In genomic region chr19:43820861-43821215, GRCh38 we compare ENCODE assay signal across 9 cellular contexts. TPM values are rescaled to one million over a fixed set of nuclear protein-coding genes. Genes with fewer than 3 reads are reported as not detected.
DNase-seq lines count a peak whose midpoint lies in the region; ATAC-seq and TF ChIP-seq lines count a peak whose summit lies in the region.
"Had no signal": no experiment of that assay in that cellular context is flagged by ENCODE, and none has a peak within 500 bp of the region (broad histone marks: within the 10 kb centered on the region; RNA-seq: fewer than 3 reads in every experiment).

No MANE protein-coding gene starts in this region.

- TF ChIP-seq CTCF in esophagus squamous epithelium (IDR thresholded peaks at IDR 0.05): no peak

- peak overlapping the region; percentile 88 for H3K4me2 ChIP-seq in skeletal muscle satellite cell (ENCODE audit: low read length)

- TF ChIP-seq POLR2A in esophagus squamous epithelium (IDR thresholded peaks at IDR 0.05): no peak

- H3K9me3 Mint-ChIP-seq in CD8-positive, alpha-beta memory T cell: peaks cover 0 to 8% (median 0%) of the 10 kb centered on the region in 5 donors
- H3K9me3 Mint-ChIP-seq in activated CD4-positive, alpha-beta memory T cell treated with anti-CD3 and anti-CD28 coated beads for 36 hours: no peaks in the 10 kb centered on the region

- no peak for DNase-seq in CD8-positive, alpha-beta memory T cell
- DNase-seq in activated CD4-positive, alpha-beta memory T cell treated with anti-CD3 and anti-CD28 coated beads for 36 hours: no peak
- DNase-seq in esophagus squamous epithelium (lab: John Stamatoyannopoulos, UW) (no peak), NCI-H2029 treated with DMSO at 0.1 percent for 48 hours (lab: John Stamatoyannopoulos, UW) (no peak), NCI-H510A treated with DMSO at 0.1 percent for 48 hours (lab: John Stamatoyannopoulos, UW) (no peak)

- H3K27me3 Mint-ChIP-seq in CD8-positive, alpha-beta memory T cell: peaks cover 28 to 48% of the 10 kb centered on the region in 2 donors
- H3K27me3 Mint-ChIP-seq in activated CD4-positive, alpha-beta memory T cell treated with anti-CD3 and anti-CD28 coated beads for 36 hours: peaks cover 17% of the 10 kb centered on the region

- ATAC-seq in HG02642 (IDR thresholded peaks at IDR 0.05; ENCODE audit: poor library complexity, unreplicated experiment) (no peak), GM19035 (IDR thresholded peaks at IDR 0.05; ENCODE audit: unreplicated experiment) (no peak)

- H3K9ac ChIP-seq in skeletal muscle satellite cell (ENCODE audit: low read depth, low read length): no peak overlapping the region

- no peaks in the 10 kb centered on the region for H3K36me3 ChIP-seq in CD8-positive, alpha-beta memory T cell (ENCODE audit: insufficient read depth, low read length)
- H3K36me3 ChIP-seq in esophagus squamous epithelium (no peaks in the 10 kb centered on the region), skeletal muscle satellite cell (ENCODE audit: insufficient read depth, low read length) (no peaks in the 10 kb centered on the region)
- H3K36me3 ChIP-seq: adrenal gland had no signal

- 29 to 36% methylated on average over 6 of the region's 6 CpGs for WGBS in esophagus squamous epithelium, 2 donors

- H3K9me3 ChIP-seq in CD8-positive, alpha-beta memory T cell (ENCODE audit: low read length): no peaks in the 10 kb centered on the region
- H3K9me3 ChIP-seq in esophagus squamous epithelium (no peaks in the 10 kb centered on the region), skeletal muscle satellite cell (replicated peaks; ENCODE audit: low read length) (no peaks in the 10 kb centered on the region)
- H3K9me3 ChIP-seq: adrenal gland had no signal

- intact Hi-C loops in activated CD4-positive, alpha-beta memory T cell treated with anti-CD3 and anti-CD28 coated beads for 36 hours (cut with micrococcal nuclease): no loop called here
- intact Hi-C loops in esophagus squamous epithelium (cut with DNase I): no loop called here

- H3K4me3 Mint-ChIP-seq in CD8-positive, alpha-beta memory T cell: peak overlapping the region; percentile 36 to 90 (median 82)
- H3K4me3 Mint-ChIP-seq in activated CD4-positive, alpha-beta memory T cell treated with anti-CD3 and anti-CD28 coated beads for 36 hours: peak overlapping the region; percentile 67

- CTCF ChIA-PET in CD8-positive, alpha-beta memory T cell (lab: Charles Lee): no interaction called here
- CTCF ChIA-PET in activated CD4-positive, alpha-beta memory T cell treated with anti-CD3 and anti-CD28 coated beads for 36 hours (lab: Charles Lee): interaction anchor here (1.4 to 1.5 kb wide), 2 partner anchors 11 to 24 kb away, joined by 3 to 7 read pairs; no protein-coding TSS in a partner anchor

- H3K27me3 ChIP-seq in CD8-positive, alpha-beta memory T cell (ENCODE audit: insufficient read depth, low read length, poor library complexity, severe bottlenecking): peaks cover 19% of the 10 kb centered on the region
- H3K27me3 ChIP-seq in esophagus squamous epithelium (peaks cover 0 to 35% (median 0%) of the 10 kb centered on the region in 4 donors), skeletal muscle satellite cell (ENCODE audit: control insufficient read depth, insufficient read depth, low read length) (peaks cover 10% of the 10 kb centered on the region)

- POLR2A ChIA-PET in CD8-positive, alpha-beta memory T cell (lab: Charles Lee): no interaction called here
- POLR2A ChIA-PET in activated CD4-positive, alpha-beta memory T cell treated with anti-CD3 and anti-CD28 coated beads for 36 hours (lab: Charles Lee): no interaction called here

- peak overlapping the region; percentile 21 for H3K4me3 ChIP-seq in CD8-positive, alpha-beta memory T cell (ENCODE audit: low read length)
- H3K4me3 ChIP-seq in esophagus squamous epithelium (peak overlapping the region; percentile 2 to 60 (median 36)), skeletal muscle satellite cell (ENCODE audit: low read length) (peak overlapping the region; percentile 71)

- no peaks in the 10 kb centered on the region for H3K4me1 ChIP-seq in CD8-positive, alpha-beta memory T cell (ENCODE audit: insufficient read depth, low read length)
- H3K4me1 ChIP-seq in esophagus squamous epithelium (peaks cover 0 to 19% (median 0%) of the 10 kb centered on the region in 3 donors), skeletal muscle satellite cell (ENCODE audit: control insufficient read depth, insufficient read depth, low read length) (peaks cover 12% of the 10 kb centered on the region)

- no peak overlapping the region for H3K27ac ChIP-seq in CD8-positive, alpha-beta memory T cell (ENCODE audit: low read depth, low read length)
- no peak overlapping the region for H3K27ac ChIP-seq in esophagus squamous epithelium
- H3K27ac ChIP-seq: adrenal gland had no signal

- peak overlapping the region in 1 of 8 donors; percentile 68 for H3K27ac Mint-ChIP-seq in CD8-positive, alpha-beta memory T cell
- H3K27ac Mint-ChIP-seq in activated CD4-positive, alpha-beta memory T cell treated with anti-CD3 and anti-CD28 coated beads for 36 hours: peak overlapping the region; percentile 31

- peaks cover 0 to 18% (median 0%) of the 10 kb centered on the region in 3 donors for H3K36me3 Mint-ChIP-seq in CD8-positive, alpha-beta memory T cell
- H3K36me3 Mint-ChIP-seq in activated CD4-positive, alpha-beta memory T cell treated with anti-CD3 and anti-CD28 coated beads for 36 hours: no peaks in the 10 kb centered on the region

- H3K4me1 Mint-ChIP-seq in CD8-positive, alpha-beta memory T cell: peaks cover 9 to 11% (median 9%) of the 10 kb centered on the region in 3 donors
- peaks cover 11% of the 10 kb centered on the region for H3K4me1 Mint-ChIP-seq in activated CD4-positive, alpha-beta memory T cell treated with anti-CD3 and anti-CD28 coated beads for 36 hours (ENCODE audit: low read depth)

RNA-seq across cellular contexts. Expression of gene ZNF283, which starts 6.3 kb away (rescaled TPM):
- 1 to 10 TPM; 5.8 to 6.3 TPM for total RNA-seq in CD8-positive, alpha-beta memory T cell
- polyA plus RNA-seq in CD8-positive, alpha-beta memory T cell: 2.7 TPM
- 1 to 10 TPM; 5.2 to 8.1 TPM for total RNA-seq in activated CD4-positive, alpha-beta memory T cell treated with anti-CD3 and anti-CD28 coated beads for 36 hours
- 10 to 100 TPM in 1 of 4 donors, 1 to 10 TPM in 3; 1.5 to 19.1 (median 6.5) TPM for total RNA-seq in esophagus squamous epithelium
- total RNA-seq in skeletal muscle satellite cell (2012; rRNA removed): 8.1 and 12.4 TPM in 2 replicates

RNA-seq across cellular contexts. Expression of gene LYPD5, which starts 18.6 kb away (rescaled TPM):
- total RNA-seq in CD8-positive, alpha-beta memory T cell: under 1 TPM; 0.68 to 0.80 TPM
- polyA plus RNA-seq in CD8-positive, alpha-beta memory T cell: not detected
- total RNA-seq in activated CD4-positive, alpha-beta memory T cell treated with anti-CD3 and anti-CD28 coated beads for 36 hours: 1 to 10 TPM in 1 of 2 experiments, under 1 TPM in 1; 0.62 to 1.2 TPM
- 10 to 100 TPM in 3 of 4 donors, 1 to 10 TPM in 1; 9.9 to 32.0 (median 22.4) TPM for total RNA-seq in esophagus squamous epithelium
- not detected in 2 replicates for total RNA-seq in skeletal muscle satellite cell (2012; rRNA removed)

RNA-seq across cellular contexts. Expression of gene KCNN4, which starts 40.1 kb away (rescaled TPM):
- total RNA-seq in CD8-positive, alpha-beta memory T cell: 10 to 100 TPM; 93.8 to 97.6 TPM
- polyA plus RNA-seq in CD8-positive, alpha-beta memory T cell: 8.3 TPM
- 100 to 1,000 TPM; 120 to 130 TPM for total RNA-seq in activated CD4-positive, alpha-beta memory T cell treated with anti-CD3 and anti-CD28 coated beads for 36 hours
- 10 to 100 TPM in 1 of 4 donors, 1 to 10 TPM in 3; 3.2 to 16.9 (median 5.3) TPM for total RNA-seq in esophagus squamous epithelium
- total RNA-seq in skeletal muscle satellite cell (2012; rRNA removed): 1.7 and 2.0 TPM in 2 replicates

Comparison
In these comparisons a context has a peak if more than half of its experiments do, and no peak if none do; other contexts are left out.
1. H3K4me3 ChIP-seq: peak in every context shown above with its lines; median percentile 71 in skeletal muscle satellite cell; 36 in esophagus squamous epithelium; 21 in CD8-positive, alpha-beta memory T cell.
2. RNA of gene LYPD5, which starts 18.6 kb away (total RNA-seq): 9.9 to 32.0 TPM in esophagus squamous epithelium; 0.62 to 1.2 TPM in activated CD4-positive, alpha-beta memory T cell treated with anti-CD3 and anti-CD28 coated beads for 36 hours and 0.68 to 0.80 TPM in CD8-positive, alpha-beta memory T cell; every median in the first group is over 4 times any median in the second.
3. RNA of gene KCNN4, which starts 40.1 kb away (total RNA-seq): 120 to 130 TPM in activated CD4-positive, alpha-beta memory T cell treated with anti-CD3 and anti-CD28 coated beads for 36 hours and 93.8 to 97.6 TPM in CD8-positive, alpha-beta memory T cell; 3.2 to 16.9 TPM in esophagus squamous epithelium; every median in the first group is over 4 times any median in the second.